31 cellular contexts compared by ENCODE assay signal in the genomic region with DNA sequence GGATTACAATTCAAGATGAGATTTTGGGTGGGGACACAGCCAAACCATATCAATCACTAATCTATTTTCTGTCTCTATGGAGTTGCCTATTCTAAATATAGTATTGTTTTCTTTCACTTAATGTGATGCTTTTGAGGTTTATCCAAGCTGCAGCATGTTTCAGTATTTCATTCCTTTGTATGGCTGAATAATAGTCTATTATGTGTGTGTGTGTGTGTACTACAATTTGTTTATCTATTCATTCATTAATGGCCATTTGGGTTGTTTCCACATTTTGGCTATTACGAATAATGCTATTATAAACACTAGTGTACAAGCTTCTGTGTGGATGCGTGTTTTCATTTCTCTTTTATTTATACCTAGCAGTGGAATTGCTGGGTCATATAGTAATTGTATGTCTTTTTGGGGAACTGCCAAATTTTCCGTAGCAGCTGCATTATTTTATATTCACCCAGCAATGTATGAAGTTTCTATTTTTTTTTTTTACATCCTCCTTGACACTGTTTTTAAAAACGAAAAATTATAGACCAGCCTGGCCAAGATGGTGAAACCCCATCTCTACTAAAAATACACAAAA. TPM values are rescaled to one million over a fixed set of nuclear protein-coding genes. Genes with fewer than 3 reads are reported as not detected.
DNase-seq lines count a peak whose midpoint lies in the region; ATAC-seq and TF ChIP-seq lines count a peak whose summit lies in the region.
"Had no signal": no experiment of that assay in that cellular context is flagged by ENCODE, and none has a peak within 500 bp of the region (broad histone marks: within the 10 kb centered on the region; RNA-seq: fewer than 3 reads in every experiment).

No MANE protein-coding gene starts in this region.

- no peak overlapping the region for H3K56ac ChIP-seq in mesendoderm (ENCODE audit: low read length)

- no peaks in the 10 kb centered on the region for H4K20me1 ChIP-seq in osteoblast (ENCODE audit: insufficient read depth, low read length)
- H4K20me1 ChIP-seq: BLaER1 had no signal

- intact Hi-C loops in CD14-positive monocyte (cut with micrococcal nuclease), result no loop called here
- intact Hi-C loops in thyroid gland (cut with DNase I), result no loop called here
- intact Hi-C loops in cardiac septum (cut with DNase I), result no loop called here

- DNase-seq in CD14-positive monocyte (ENCODE audit: low spot score) (no peak), RWPE2 (ENCODE audit: low spot score) (no peak), foreskin keratinocyte (peak in 1 of 2 donors; percentile 48), osteoblast (ENCODE audit: insufficient read length, low spot score, missing footprints) (no peak), mesendoderm (no peak), thyroid gland (no peak), cardiac septum (ENCODE audit: low spot score) (no peak)
- DNase-seq: activated CD4-positive, alpha-beta T cell treated with anti-CD3 and anti-CD28 coated beads, Interleukin-2, amount 10 ng/mL, durations not matched to agents 7 days and 5 days; activated naive CD4-positive, alpha-beta T cell treated with anti-CD3 and anti-CD28 coated beads, Interleukin-2, amount 50 U/mL, for 16 hours; aorta; Caco-2; cortex of kidney; DMS79; GDM1; H7; NCI-H1417; NCI-H2029 treated with DMSO at 0.1 percent for 48 hours; NCI-H526 treated with DMSO at 0.1 percent for 48 hours; SW 1271; T-helper 9 cell; tibial artery had no signal

- H3K4me2 ChIP-seq in osteoblast (ENCODE audit: insufficient read depth, low read length) (peak overlapping the region; percentile 51), mesendoderm (ENCODE audit: low read length) (no peak overlapping the region)
- H3K4me2 ChIP-seq: BLaER1 had no signal

- H4K8ac ChIP-seq in mesendoderm (ENCODE audit: low read depth, low read length), result no peak overlapping the region

- no peak overlapping the region for H2BK120ac ChIP-seq in mesendoderm (ENCODE audit: low read depth, low read length)

- peaks cover 25% of the 10 kb centered on the region for H3K4me1 Mint-ChIP-seq in CD14-positive monocyte

- H3K79me2 ChIP-seq in osteoblast (ENCODE audit: insufficient read depth, low read length) (no peaks in the 10 kb centered on the region), mesendoderm (ENCODE audit: control insufficient read depth, insufficient read depth, low read length) (no peaks in the 10 kb centered on the region)

- peaks cover 0 to 4% (median 0%) of the 10 kb centered on the region in 7 donors for H3K9me3 Mint-ChIP-seq in CD14-positive monocyte
- H3K9me3 Mint-ChIP-seq: activated CD4-positive, alpha-beta T cell treated with anti-CD3 and anti-CD28 coated beads, Interleukin-2, amount 10 ng/mL, durations not matched to agents 7 days and 5 days; stimulated activated naive CD8-positive, alpha-beta T cell treated with anti-CD3 and anti-CD28 coated beads, Interleukin-15, Interleukin-2, amounts not matched to agents 100 ng/mL and 50 ng/mL, for 24 hours had no signal

- H2AK5ac ChIP-seq in mesendoderm (ENCODE audit: low read length), result no peak overlapping the region

- H3K23ac ChIP-seq in mesendoderm (ENCODE audit: low read length), result no peak overlapping the region

- H3K4me3 ChIP-seq in RWPE2 (ENCODE audit: severe bottlenecking), result no peak overlapping the region
- H3K4me3 ChIP-seq in osteoblast (ENCODE audit: insufficient read depth, low read length), result no peak overlapping the region
- no peak overlapping the region for H3K4me3 ChIP-seq in mesendoderm (ENCODE audit: low read length)
- H3K4me3 ChIP-seq in thyroid gland (replicated peaks in 1 of 3), result no peak overlapping the region
- H3K4me3 ChIP-seq: BLaER1, cardiac muscle cell, K562, tibial artery had no signal

- H4K5ac ChIP-seq in mesendoderm (ENCODE audit: low read length), result no peak overlapping the region

- no peaks in the 10 kb centered on the region for H3K79me1 ChIP-seq in mesendoderm (ENCODE audit: low read length)

- H3K4me1 ChIP-seq in RWPE2 (ENCODE audit: insufficient read depth, poor library complexity, severe bottlenecking) (peaks cover 5% of the 10 kb centered on the region), foreskin keratinocyte (peaks cover 10% of the 10 kb centered on the region), osteoblast (ENCODE audit: insufficient read depth, low read length) (peaks cover 9% of the 10 kb centered on the region), mesendoderm (ENCODE audit: control insufficient read depth, low read depth, low read length) (no peaks in the 10 kb centered on the region), thyroid gland (no peaks in the 10 kb centered on the region)
- H3K4me1 ChIP-seq: Caco-2, tibial artery had no signal

- peaks cover 4 to 7% (median 6%) of the 10 kb centered on the region in 3 donors for H3K27me3 Mint-ChIP-seq in CD14-positive monocyte (ENCODE audit: low read depth in 3 of 3)
- H3K27me3 Mint-ChIP-seq: activated CD4-positive, alpha-beta T cell treated with anti-CD3 and anti-CD28 coated beads, Interleukin-2, amount 10 ng/mL, durations not matched to agents 7 days and 5 days; stimulated activated naive CD8-positive, alpha-beta T cell treated with anti-CD3 and anti-CD28 coated beads, Interleukin-15, Interleukin-2, amounts not matched to agents 100 ng/mL and 50 ng/mL, for 24 hours had no signal

- no peak overlapping the region for H2BK15ac ChIP-seq in mesendoderm (replicated peaks; ENCODE audit: low read depth)

- no peak for TF ChIP-seq POLR2A in thyroid gland (IDR thresholded peaks at IDR 0.05)

- H2BK5ac ChIP-seq in mesendoderm (ENCODE audit: low read length), result no peak overlapping the region

- H3K36me3 Mint-ChIP-seq in CD14-positive monocyte, result peaks cover 0 to 5% of the 10 kb centered on the region in 2 donors

- H3K4ac ChIP-seq in mesendoderm (ENCODE audit: low read depth, low read length), result no peak overlapping the region

- peak overlapping the region; percentile 1 for H2AFZ ChIP-seq in osteoblast (ENCODE audit: low read length)

- H3K27ac ChIP-seq in RWPE2 (ENCODE audit: poor library complexity, severe bottlenecking), result peak overlapping the region; percentile 72
- peak overlapping the region; percentile 35 for H3K27ac ChIP-seq in foreskin keratinocyte
- H3K27ac ChIP-seq in osteoblast (ENCODE audit: low read depth, low read length), result peak overlapping the region; percentile 67
- no peak overlapping the region for H3K27ac ChIP-seq in mesendoderm (ENCODE audit: low read depth, low read length)
- no peak overlapping the region for H3K27ac ChIP-seq in thyroid gland
- H3K27ac ChIP-seq: BLaER1, cardiac muscle cell, tibial artery had no signal

- ATAC-seq in RWPE2 (ENCODE audit: low read depth), result no peak
- no peak for ATAC-seq in foreskin keratinocyte
- ATAC-seq: K562, Panc1 had no signal

- H3K27ac Mint-ChIP-seq in CD14-positive monocyte, result peak overlapping the region in 6 of 7 donors; percentile 85 to 95 (median 90)
- H3K27ac Mint-ChIP-seq: activated CD4-positive, alpha-beta T cell treated with anti-CD3 and anti-CD28 coated beads, Interleukin-2, amount 10 ng/mL, durations not matched to agents 7 days and 5 days; stimulated activated naive CD8-positive, alpha-beta T cell treated with anti-CD3 and anti-CD28 coated beads, Interleukin-15, Interleukin-2, amounts not matched to agents 100 ng/mL and 50 ng/mL, for 24 hours had no signal

- no peaks in the 10 kb centered on the region for H3K9me3 ChIP-seq in RWPE2 (ENCODE audit: severe bottlenecking)
- H3K9me3 ChIP-seq in osteoblast (ENCODE audit: low read depth, low read length), result no peaks in the 10 kb centered on the region
- no peaks in the 10 kb centered on the region for H3K9me3 ChIP-seq in thyroid gland
- H3K9me3 ChIP-seq: BLaER1, Caco-2, tibial artery had no signal

- TF ChIP-seq CTCF in CD14-positive monocyte (IDR thresholded peaks at IDR 0.05) (no peak), RWPE2 (IDR thresholded peaks at IDR 0.05; ENCODE audit: poor library complexity, severe bottlenecking) (no peak), foreskin keratinocyte (conservative IDR thresholded peaks at IDR 0.05) (no peak), osteoblast (IDR thresholded peaks at IDR 0.05; ENCODE audit: extremely low read depth, low read depth, low read length) (no peak), thyroid gland (IDR thresholded peaks at IDR 0.05) (no peak)

- WGBS in mesendoderm (ENCODE audit: extremely low coverage, insufficient coverage, low lambda C conversion rate), result no CpG with 5 or more reads among the region's 4 CpGs
- 59 to 65% methylated on average over 4 of the region's 4 CpGs for WGBS in thyroid gland, 2 donors

- no peaks in the 10 kb centered on the region for H3K36me3 ChIP-seq in RWPE2 (ENCODE audit: low read depth)
- H3K36me3 ChIP-seq in osteoblast (ENCODE audit: insufficient read depth, low read length), result peaks cover under 1% of the 10 kb centered on the region
- H3K36me3 ChIP-seq in mesendoderm (ENCODE audit: control insufficient read depth, insufficient read depth, low read length), result no peaks in the 10 kb centered on the region
- no peaks in the 10 kb centered on the region for H3K36me3 ChIP-seq in thyroid gland
- H3K36me3 ChIP-seq: BLaER1, cardiac muscle cell had no signal

- H3K9ac ChIP-seq in mesendoderm (ENCODE audit: low read length), result no peak overlapping the region
- H3K9ac ChIP-seq: BLaER1 had no signal

- H3K18ac ChIP-seq in mesendoderm (ENCODE audit: low read length), result no peak overlapping the region

- no peak overlapping the region for H3K4me3 Mint-ChIP-seq in CD14-positive monocyte
- H3K4me3 Mint-ChIP-seq: activated CD4-positive, alpha-beta T cell treated with anti-CD3 and anti-CD28 coated beads, Interleukin-2, amount 10 ng/mL, durations not matched to agents 7 days and 5 days; stimulated activated naive CD8-positive, alpha-beta T cell treated with anti-CD3 and anti-CD28 coated beads, Interleukin-15, Interleukin-2, amounts not matched to agents 100 ng/mL and 50 ng/mL, for 24 hours had no signal

- H3K27me3 ChIP-seq in RWPE2 (ENCODE audit: insufficient read depth, poor library complexity, severe bottlenecking), result no peaks in the 10 kb centered on the region
- H3K27me3 ChIP-seq in foreskin keratinocyte, result no peaks in the 10 kb centered on the region
- H3K27me3 ChIP-seq in osteoblast (ENCODE audit: insufficient read depth, low read length), result peaks cover 5% of the 10 kb centered on the region
- H3K27me3 ChIP-seq in mesendoderm (ENCODE audit: insufficient read depth, low read length, poor library complexity), result no peaks in the 10 kb centered on the region
- no peaks in the 10 kb centered on the region for H3K27me3 ChIP-seq in thyroid gland
- H3K27me3 ChIP-seq: BLaER1, cardiac muscle cell, tibial artery had no signal

RNA-seq across cellular contexts. Expression of a gene that starts 15.0 kb away (rescaled TPM):
- polyA plus RNA-seq in CD14-positive monocyte (not detected), foreskin keratinocyte (0.08 TPM in 1 of 2 replicates, not detected in the other)
- total RNA-seq in foreskin keratinocyte (not detected in 2 replicates), osteoblast (not detected in 2 replicates), thyroid gland (not detected), cardiac septum (not detected)
- polyA plus RNA-seq in mesendoderm (2013, experiment 1 of 2), result not detected
- not detected for polyA plus RNA-seq in mesendoderm (2013, experiment 2 of 2)
- total RNA-seq: activated CD4-positive, alpha-beta T cell treated with anti-CD3 and anti-CD28 coated beads, Interleukin-2, amount 10 ng/mL, durations not matched to agents 7 days and 5 days; aorta; Caco-2; cardiac muscle cell; glomerular endothelial cell; H7; K562; kidney epithelial cell; lung microvascular endothelial cell; M059J; skeletal muscle tissue had no signal
- polyA plus RNA-seq: aorta, cardiac muscle cell, K562 had no signal

RNA-seq across cellular contexts. Expression of a gene that starts 28.9 kb away (rescaled TPM):
- polyA plus RNA-seq in CD14-positive monocyte (not detected), foreskin keratinocyte (0.14 and 0.19 TPM in 2 replicates)
- total RNA-seq in foreskin keratinocyte (0.18 TPM in 1 of 2 replicates, not detected in the other), osteoblast (not detected in 2 replicates), thyroid gland (1 to 10 TPM in 1 of 4 donors, under 1 TPM in 2, not detected in 1; 0.29 to 1.3 (median 0.33) TPM), cardiac septum (not detected)
- 0.63 TPM for polyA plus RNA-seq in mesendoderm (2013, experiment 1 of 2)
- 0.55 TPM for polyA plus RNA-seq in mesendoderm (2013, experiment 2 of 2)
- total RNA-seq: aorta, cardiac muscle cell, glomerular endothelial cell, K562, M059J, skeletal muscle tissue had no signal
- polyA plus RNA-seq: aorta, K562 had no signal

RNA-seq across cellular contexts. Expression of a gene that starts 36.9 kb away (rescaled TPM):
- not detected for polyA plus RNA-seq in CD14-positive monocyte
- total RNA-seq in foreskin keratinocyte, result not detected in 2 replicates
- 0.02 TPM in 1 of 2 replicates, not detected in the other for polyA plus RNA-seq in foreskin keratinocyte
- total RNA-seq in osteoblast, result not detected in 2 replicates
- polyA plus RNA-seq in mesendoderm (2013, experiment 1 of 2), result 0.25 TPM
- 0.25 TPM for polyA plus RNA-seq in mesendoderm (2013, experiment 2 of 2)
- total RNA-seq in thyroid gland, result 10 to 100 TPM; 29.7 to 48.4 (median 38.8) TPM
- 5.9 TPM for total RNA-seq in cardiac septum
- total RNA-seq: Caco-2, cardiac muscle cell, glomerular endothelial cell, K562, lung microvascular endothelial cell, M059J had no signal
- polyA plus RNA-seq: cardiac muscle cell, K562 had no signal

RNA-seq across cellular contexts. Expression of a gene that starts 40.8 kb away (rescaled TPM):
- polyA plus RNA-seq in CD14-positive monocyte (1 to 10 TPM; 3.7 to 4.6 TPM), foreskin keratinocyte (10.5 and 10.7 TPM in 2 replicates)
- total RNA-seq in foreskin keratinocyte (13.2 and 14.0 TPM in 2 replicates), osteoblast (9.8 and 13.8 TPM in 2 replicates), thyroid gland (10 to 100 TPM; 28.5 to 32.5 (median 31.3) TPM), cardiac septum (15.7 TPM)
- 8.5 TPM for polyA plus RNA-seq in mesendoderm (2013, experiment 1 of 2)
- 8.4 TPM for polyA plus RNA-seq in mesendoderm (2013, experiment 2 of 2)

Comparison
In these comparisons a context has a peak if more than half of its experiments do, and no peak if none do; other contexts are left out.
1. H3K27ac ChIP-seq: peak in RWPE2 (single experiment), foreskin keratinocyte (single experiment) and osteoblast (single experiment); none in mesendoderm (single experiment) and thyroid gland (0 of 3).